In the genomic region with DNA sequence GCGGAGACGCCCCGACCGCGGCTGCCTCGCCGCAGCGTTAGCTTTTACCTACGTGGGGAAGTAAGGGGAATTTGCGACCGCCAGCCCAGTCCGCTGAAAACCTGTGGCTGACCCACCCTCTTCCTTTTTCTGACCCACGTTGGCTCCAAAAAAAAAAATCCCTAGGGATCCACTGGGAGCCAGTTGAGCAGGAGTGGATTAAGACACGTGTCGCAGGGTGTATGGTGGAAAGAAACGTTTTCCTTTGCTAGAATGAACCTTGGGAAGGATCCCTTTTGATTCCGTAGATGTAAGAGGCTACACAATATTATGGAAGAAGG, we compare ENCODE assay signal across 8 cellular contexts. TPM values are rescaled to one million over a fixed set of nuclear protein-coding genes. Genes with fewer than 3 reads are reported as not detected.
DNase-seq lines count a peak whose midpoint lies in the region; ATAC-seq and TF ChIP-seq lines count a peak whose summit lies in the region.

No MANE protein-coding gene starts in this region.

- H3K27me3 Mint-ChIP-seq in activated CD4-positive, alpha-beta T cell treated with anti-CD3 and anti-CD28 coated beads, Interleukin-2, amount 10 ng/mL, durations not matched to agents 24 days and 14 days: no peaks in the 10 kb centered on the region

- H3K4me1 Mint-ChIP-seq in activated CD4-positive, alpha-beta T cell treated with anti-CD3 and anti-CD28 coated beads, Interleukin-2, amount 10 ng/mL, durations not matched to agents 24 days and 14 days: peaks cover 35% of the 10 kb centered on the region

- DNase-seq in activated CD4-positive, alpha-beta T cell treated with anti-CD3 and anti-CD28 coated beads, Interleukin-2, amount 10 ng/mL, durations not matched to agents 24 days and 14 days: no peak
- DNase-seq in activated CD4-positive, alpha-beta T cell treated with anti-CD3 and anti-CD28 coated beads for 4 hours: no peak
- DNase-seq in NCI-H2171 (lab: John Stamatoyannopoulos, UW): peak; percentile 72
- peak; percentile 26 for DNase-seq in colonic mucosa
- no peak for DNase-seq in NAMALWA (ENCODE audit: low spot score)
- DNase-seq in amygdala (lab: John Stamatoyannopoulos, UW): no peak

- H3K9me3 ChIP-seq in colonic mucosa: no peaks in the 10 kb centered on the region
- no peaks in the 10 kb centered on the region for H3K9me3 ChIP-seq in muscle layer of colon (ENCODE audit: low read length)

- H3K4me3 ChIP-seq in colonic mucosa (peak overlapping the region; percentile 92), muscle layer of colon (ENCODE audit: low read depth in 1 of 2, low read length in 2 of 2) (peak overlapping the region; percentile 80 to 99)

- H3K4me3 Mint-ChIP-seq in activated CD4-positive, alpha-beta T cell treated with anti-CD3 and anti-CD28 coated beads, Interleukin-2, amount 10 ng/mL, durations not matched to agents 24 days and 14 days: peak overlapping the region; percentile 99

- intact Hi-C loops in activated CD4-positive, alpha-beta T cell treated with anti-CD3 and anti-CD28 coated beads, Interleukin-2, amount 10 ng/mL, durations not matched to agents 24 days and 14 days (cut with micrococcal nuclease): no loop called here
- intact Hi-C loops in colonic mucosa (cut with DNase I): no loop called here

- no peak for TF ChIP-seq CTCF in colonic mucosa (IDR thresholded peaks at IDR 0.05)

- H3K27ac Mint-ChIP-seq in activated CD4-positive, alpha-beta T cell treated with anti-CD3 and anti-CD28 coated beads, Interleukin-2, amount 10 ng/mL, durations not matched to agents 24 days and 14 days: peak overlapping the region; percentile 98

- H3K9me3 Mint-ChIP-seq in activated CD4-positive, alpha-beta T cell treated with anti-CD3 and anti-CD28 coated beads, Interleukin-2, amount 10 ng/mL, durations not matched to agents 24 days and 14 days: no peaks in the 10 kb centered on the region

- H3K36me3 ChIP-seq in colonic mucosa (no peaks in the 10 kb centered on the region), muscle layer of colon (ENCODE audit: insufficient read depth, low read length) (no peaks in the 10 kb centered on the region)

- peaks cover 12% of the 10 kb centered on the region for H3K36me3 Mint-ChIP-seq in activated CD4-positive, alpha-beta T cell treated with anti-CD3 and anti-CD28 coated beads, Interleukin-2, amount 10 ng/mL, durations not matched to agents 24 days and 14 days (ENCODE audit: low read depth)

- peaks cover 6% of the 10 kb centered on the region for H3K4me1 ChIP-seq in colonic mucosa
- H3K4me1 ChIP-seq in muscle layer of colon (ENCODE audit: insufficient read depth, low read length): peaks cover 20% of the 10 kb centered on the region

- ATAC-seq in GM18498 (IDR thresholded peaks at IDR 0.05; ENCODE audit: unreplicated experiment): no peak

- H3K27ac ChIP-seq in colonic mucosa (peak overlapping the region; percentile 94), muscle layer of colon (ENCODE audit: low read depth, low read length) (peak overlapping the region; percentile 96)

- H3K27me3 ChIP-seq in colonic mucosa: no peaks in the 10 kb centered on the region
- no peaks in the 10 kb centered on the region for H3K27me3 ChIP-seq in muscle layer of colon (ENCODE audit: control insufficient read depth in 1 of 2, insufficient read depth in 2 of 2, low read length in 2 of 2)

- H3K9ac ChIP-seq in colonic mucosa (ENCODE audit: low read depth in 2 of 2, low read length in 2 of 2) (peak overlapping the region; percentile 96 to 100), muscle layer of colon (ENCODE audit: low read length) (peak overlapping the region; percentile 99)

RNA-seq across cellular contexts. Expression of a gene that starts 0.6 kb away (rescaled TPM):
- total RNA-seq in activated CD4-positive, alpha-beta T cell treated with anti-CD3 and anti-CD28 coated beads, Interleukin-2, amount 10 ng/mL, durations not matched to agents 24 days and 14 days: 54.2 and 56.0 TPM in 2 replicates
- 10 to 100 TPM; 56.1 to 61.5 TPM for total RNA-seq in colonic mucosa

RNA-seq across cellular contexts. Expression of a gene that starts 29.9 kb away (rescaled TPM):
- total RNA-seq in activated CD4-positive, alpha-beta T cell treated with anti-CD3 and anti-CD28 coated beads, Interleukin-2, amount 10 ng/mL, durations not matched to agents 24 days and 14 days: 11.8 and 12.8 TPM in 2 replicates
- 1 to 10 TPM; 4.0 to 7.6 TPM for total RNA-seq in colonic mucosa

RNA-seq across cellular contexts. Expression of a gene that starts 50.1 kb away (rescaled TPM):
- total RNA-seq in activated CD4-positive, alpha-beta T cell treated with anti-CD3 and anti-CD28 coated beads, Interleukin-2, amount 10 ng/mL, durations not matched to agents 24 days and 14 days: not detected in 2 replicates
- under 1 TPM in 1 of 2 donors, not detected in 1; 0.88 TPM for total RNA-seq in colonic mucosa

Comparison
In these comparisons a context has a peak if more than half of its experiments do, and no peak if none do; other contexts are left out.
1. DNase-seq: peak in NCI-H2171 (single experiment) and colonic mucosa (single experiment); none in activated CD4-positive, alpha-beta T cell treated with anti-CD3 and anti-CD28 coated beads, Interleukin-2, amount 10 ng/mL, durations not matched to agents 24 days and 14 days (single experiment), activated CD4-positive, alpha-beta T cell treated with anti-CD3 and anti-CD28 coated beads for 4 hours (0 of 2), NAMALWA (single experiment) and amygdala (0 of 56).